ENCODE assay signal across 24 cellular contexts in genomic region chr20:51861726-51862466, GRCh38. TPM values are rescaled to one million over a fixed set of nuclear protein-coding genes. Genes with fewer than 3 reads are reported as not detected.
DNase-seq lines count a peak whose midpoint lies in the region; ATAC-seq and TF ChIP-seq lines count a peak whose summit lies in the region.
"Had no signal": no experiment of that assay in that cellular context is flagged by ENCODE, and none has a peak within 500 bp of the region (broad histone marks: within the 10 kb centered on the region; RNA-seq: fewer than 3 reads in every experiment).

No MANE protein-coding gene starts in this region.

- H3K4me1 ChIP-seq in H9 (ENCODE audit: insufficient read depth, low read length) (no peaks in the 10 kb centered on the region; the same call in 1 of the 2 replicates), mesendoderm (ENCODE audit: control insufficient read depth, low read depth, low read length) (no peaks in the 10 kb centered on the region), PC-9 (replicated peaks; ENCODE audit: insufficient read depth) (0 out of 2 replicates have a peak, but pooled peaks cover 8% of the 10 kb centered on the region)
- H3K4me1 ChIP-seq: right lobe of liver, thyroid gland had no signal

- H3K4me3 ChIP-seq in mesendoderm (ENCODE audit: low read length) = no peak overlapping the region
- no peak overlapping the region for H3K4me3 ChIP-seq in PC-9
- H3K4me3 ChIP-seq: dorsolateral prefrontal cortex, K562, right lobe of liver, thyroid gland had no signal

- H3K23me2 ChIP-seq in H9 (ENCODE audit: insufficient read length, low read depth, low read length, poor library complexity, severe bottlenecking) = no peaks in the 10 kb centered on the region

- no peak overlapping the region for H4K91ac ChIP-seq in H9 (ENCODE audit: insufficient read length, low read depth, low read length)

- H3T11ph ChIP-seq in H9 (ENCODE audit: low read length) = no peak overlapping the region

- no peaks in the 10 kb centered on the region for H3K9me3 Mint-ChIP-seq in H9
- H3K9me3 Mint-ChIP-seq: activated naive CD4-positive, alpha-beta T cell treated with anti-CD3 and anti-CD28 coated beads, Interleukin-2, amount 10 ng/mL, durations not matched to agents 7 days and 5 days; CD4-positive, CD25-positive, alpha-beta regulatory T cell; stimulated activated naive CD8-positive, alpha-beta T cell treated with anti-CD3 and anti-CD28 coated beads, Interleukin-15, amount 100 ng/mL, for 72 hours had no signal

- TF ChIP-seq CTCF in H9 (conservative IDR thresholded peaks at IDR 0.05) (no peak), GM10266 (IDR thresholded peaks at IDR 0.05; ENCODE audit: control insufficient read depth, insufficient read depth, low read depth, missing control alignments) (no peak), PC-9 (conservative IDR thresholded peaks at IDR 0.05) (no peak)

- peaks cover 15 to 20% of the 10 kb centered on the region in 2 experiments for H3K4me1 Mint-ChIP-seq in H9
- H3K4me1 Mint-ChIP-seq: activated naive CD4-positive, alpha-beta T cell treated with anti-CD3 and anti-CD28 coated beads, Interleukin-2, amount 10 ng/mL, durations not matched to agents 7 days and 5 days; CD4-positive, CD25-positive, alpha-beta regulatory T cell; naive thymus-derived CD4-positive, alpha-beta T cell; stimulated activated naive CD8-positive, alpha-beta T cell treated with anti-CD3 and anti-CD28 coated beads, Interleukin-15, amount 100 ng/mL, for 72 hours had no signal

- H3K4ac ChIP-seq in H9 (ENCODE audit: low read depth, low read length) (no peak overlapping the region), mesendoderm (ENCODE audit: low read depth, low read length) (no peak overlapping the region)

- H3K27ac ChIP-seq in H9 (ENCODE audit: insufficient read length, low read depth, low read length) (no peak overlapping the region), mesendoderm (ENCODE audit: low read depth, low read length) (no peak overlapping the region), PC-9 (no peak overlapping the region)
- H3K27ac ChIP-seq: dorsolateral prefrontal cortex, right lobe of liver, thyroid gland, VCaP had no signal

- H4K8ac ChIP-seq in H9 (replicated peaks; ENCODE audit: insufficient read length, low read depth, low read length) = no peak overlapping the region
- no peak overlapping the region for H4K8ac ChIP-seq in mesendoderm (ENCODE audit: low read depth, low read length)

- WGBS in H9 (ENCODE audit: extremely low coverage, insufficient read length, low lambda C conversion rate) = no CpG with 5 or more reads among the region's 7 CpGs
- no CpG with 5 or more reads among the region's 7 CpGs for WGBS in mesendoderm (ENCODE audit: extremely low coverage, insufficient coverage, low lambda C conversion rate)

- H3K9me2 ChIP-seq in PC-9 (ENCODE audit: insufficient read depth) = no peaks in the 10 kb centered on the region

- no peaks in the 10 kb centered on the region for H3K27me3 ChIP-seq in H9 (ENCODE audit: insufficient read depth, low read length)
- no peaks in the 10 kb centered on the region for H3K27me3 ChIP-seq in mesendoderm (ENCODE audit: insufficient read depth, low read length, poor library complexity)
- no peaks in the 10 kb centered on the region for H3K27me3 ChIP-seq in PC-9 (ENCODE audit: insufficient read depth, low read depth)
- H3K27me3 ChIP-seq: right lobe of liver, thyroid gland had no signal

- H2BK15ac ChIP-seq in H9 (ENCODE audit: low read depth, low read length) (no peak overlapping the region), mesendoderm (replicated peaks; ENCODE audit: low read depth) (no peak overlapping the region)

- H3K27me3 Mint-ChIP-seq in H9 (ENCODE audit: low read depth) = no peaks in the 10 kb centered on the region

- no peaks in the 10 kb centered on the region for H3K9me3 ChIP-seq in H9 (ENCODE audit: control insufficient read depth, low read depth, low read length)
- no peaks in the 10 kb centered on the region for H3K9me3 ChIP-seq in PC-9 (ENCODE audit: insufficient read depth, low read depth)
- H3K9me3 ChIP-seq: right lobe of liver, thyroid gland had no signal

- no peak for ATAC-seq in HG03095 (IDR thresholded peaks at IDR 0.05; ENCODE audit: unreplicated experiment)
- ATAC-seq: K562; left cardiac atrium; naive thymus-derived CD4-positive, alpha-beta T cell; right lobe of liver; stimulated activated naive CD8-positive, alpha-beta T cell treated with anti-CD3 and anti-CD28 coated beads, Interleukin-15, amount 100 ng/mL, for 72 hours had no signal

- H2BK5ac ChIP-seq in H9 (ENCODE audit: insufficient read length, low read length) = no peak overlapping the region
- H2BK5ac ChIP-seq in mesendoderm (ENCODE audit: low read length) = no peak overlapping the region

- no peak overlapping the region; a peak in 2 of 7 replicates for H3K27ac Mint-ChIP-seq in H9
- H3K27ac Mint-ChIP-seq: activated naive CD4-positive, alpha-beta T cell treated with anti-CD3 and anti-CD28 coated beads, Interleukin-2, amount 10 ng/mL, durations not matched to agents 7 days and 5 days; CD4-positive, CD25-positive, alpha-beta regulatory T cell; naive thymus-derived CD4-positive, alpha-beta T cell; stimulated activated naive CD8-positive, alpha-beta T cell treated with anti-CD3 and anti-CD28 coated beads, Interleukin-15, amount 100 ng/mL, for 72 hours had no signal

- peaks cover 7% of the 10 kb centered on the region; the same call in 1 of the 2 replicates for H3F3A ChIP-seq in PC-9 (ENCODE audit: insufficient read depth, low read depth)

- H3K4me3 Mint-ChIP-seq in H9 = no peak overlapping the region
- H3K4me3 Mint-ChIP-seq: activated naive CD4-positive, alpha-beta T cell treated with anti-CD3 and anti-CD28 coated beads, Interleukin-2, amount 10 ng/mL, durations not matched to agents 7 days and 5 days; CD4-positive, CD25-positive, alpha-beta regulatory T cell; naive thymus-derived CD4-positive, alpha-beta T cell; stimulated activated naive CD8-positive, alpha-beta T cell treated with anti-CD3 and anti-CD28 coated beads, Interleukin-15, amount 100 ng/mL, for 72 hours had no signal

- H3K18ac ChIP-seq in H9 (ENCODE audit: insufficient read length, low read depth, low read length) (peak overlapping the region; percentile 2), mesendoderm (ENCODE audit: low read length) (no peak overlapping the region)

- H2BK20ac ChIP-seq in H9 (ENCODE audit: low read depth, low read length, poor library complexity, severe bottlenecking) = no peak overlapping the region

- intact Hi-C loops in PC-9 (cut with micrococcal nuclease; ENCODE audit: unreplicated experiment) = no loop called here

- H3K79me1 ChIP-seq in H9 (ENCODE audit: insufficient read depth, low read depth, low read length, poor library complexity, severe bottlenecking) (no peaks in the 10 kb centered on the region), mesendoderm (ENCODE audit: low read length) (no peaks in the 10 kb centered on the region)

- no peaks in the 10 kb centered on the region for H4K20me1 ChIP-seq in H9 (ENCODE audit: control insufficient read depth, insufficient read depth, insufficient read length)
- no peaks in the 10 kb centered on the region for H4K20me1 ChIP-seq in PC-9 (ENCODE audit: insufficient read depth)

- H3K4me2 ChIP-seq in H9 (ENCODE audit: insufficient read depth, insufficient read length, low read length) (no peak overlapping the region), mesendoderm (ENCODE audit: low read length) (no peak overlapping the region), PC-9 (no peak overlapping the region)

- no peaks in the 10 kb centered on the region for H3K36me3 Mint-ChIP-seq in H9 (ENCODE audit: insufficient read depth in 1 of 3, low read depth in 3 of 3)
- H3K36me3 Mint-ChIP-seq: activated naive CD4-positive, alpha-beta T cell treated with anti-CD3 and anti-CD28 coated beads, Interleukin-2, amount 10 ng/mL, durations not matched to agents 7 days and 5 days; CD4-positive, CD25-positive, alpha-beta regulatory T cell; naive thymus-derived CD4-positive, alpha-beta T cell had no signal

- H4K5ac ChIP-seq in H9 (ENCODE audit: insufficient read length, low read depth, low read length) (no peak overlapping the region), mesendoderm (ENCODE audit: low read length) (no peak overlapping the region)

- no peak overlapping the region for H2BK12ac ChIP-seq in H9 (ENCODE audit: insufficient read length, low read depth, low read length)

- CTCF ChIA-PET in PC-9 (lab: Charles Lee) = no interaction called here

- H3K56ac ChIP-seq in H9 (ENCODE audit: insufficient read length, low read depth, low read length) (no peak overlapping the region), mesendoderm (ENCODE audit: low read length) (no peak overlapping the region)

- BruUV-seq in PC-9 (replicated peaks; lab: Mats Ljungman, UMichigan) = no TSS peak

- no peak for DNase-seq in H9
- DNase-seq in astrocyte of the hippocampus (ENCODE audit: low read depth, low spot score) = peak; percentile 52
- DNase-seq in mesendoderm = peak; percentile 80
- DNase-seq in smooth muscle cell of the brain vasculature (ENCODE audit: low read depth, low spot score) = peak; percentile 85
- DNase-seq in GDM1 (lab: John Stamatoyannopoulos, UW) = no peak
- no peak for DNase-seq in GM10266 (ENCODE audit: extremely low spot score)
- no peak for DNase-seq in PC-9
- DNase-seq: activated naive CD4-positive, alpha-beta T cell treated with anti-CD3 and anti-CD28 coated beads, Interleukin-2, amount 10 ng/mL, durations not matched to agents 7 days and 5 days; CD4-positive, CD25-positive, alpha-beta regulatory T cell; central memory CD4-positive, alpha-beta T cell; dorsolateral prefrontal cortex; GOT3; head of caudate nucleus; left cardiac atrium; MM.1S; naive thymus-derived CD4-positive, alpha-beta T cell; NCI-H1436; NCI-H82; right lobe of liver; stimulated activated naive CD8-positive, alpha-beta T cell treated with anti-CD3 and anti-CD28 coated beads, Interleukin-15, amount 100 ng/mL, for 72 hours; thyroid gland had no signal

- no peaks in the 10 kb centered on the region for H3K36me3 ChIP-seq in mesendoderm (ENCODE audit: control insufficient read depth, insufficient read depth, low read length)
- no peaks in the 10 kb centered on the region for H3K36me3 ChIP-seq in PC-9 (ENCODE audit: low read depth)
- H3K36me3 ChIP-seq: right lobe of liver, thyroid gland had no signal

- no peak overlapping the region for H3K14ac ChIP-seq in H9 (ENCODE audit: insufficient read depth, low read length)

- no peak overlapping the region for H2BK120ac ChIP-seq in H9 (ENCODE audit: low read depth, low read length, poor library complexity, severe bottlenecking)
- H2BK120ac ChIP-seq in mesendoderm (ENCODE audit: low read depth, low read length) = no peak overlapping the region

- POLR2A ChIA-PET in PC-9 (lab: Charles Lee; ENCODE audit: unreplicated experiment) = no interaction called here

- H3K23ac ChIP-seq in H9 (ENCODE audit: insufficient read length, low read depth, low read length) = no peak overlapping the region
- no peak overlapping the region for H3K23ac ChIP-seq in mesendoderm (ENCODE audit: low read length)

- H3K79me2 ChIP-seq in H9 (ENCODE audit: insufficient read depth, low read length) (no peaks in the 10 kb centered on the region), mesendoderm (ENCODE audit: control insufficient read depth, insufficient read depth, low read length) (no peaks in the 10 kb centered on the region), PC-9 (ENCODE audit: low read depth) (no peaks in the 10 kb centered on the region)

- H2AK5ac ChIP-seq in H9 (ENCODE audit: insufficient read length, low read length) (no peak overlapping the region), mesendoderm (ENCODE audit: low read length) (no peak overlapping the region)

- H2AFZ ChIP-seq in H9 (ENCODE audit: low read length) (no peak overlapping the region), PC-9 (no peak overlapping the region)

- H3K9ac ChIP-seq in H9 (ENCODE audit: extremely low read depth, insufficient read length, low read length) (no peak overlapping the region), mesendoderm (ENCODE audit: low read length) (no peak overlapping the region)

RNA-seq across cellular contexts. Expression of gene SALL4, which starts 59.6 kb away (rescaled TPM):
- 276 and 279 TPM in 2 replicates for total RNA-seq in H9 (2021)
- 92.3 TPM for polyA plus RNA-seq in mesendoderm (2013, experiment 1 of 2)
- 94.0 TPM for polyA plus RNA-seq in mesendoderm (2013, experiment 2 of 2)
- 1.6 and 3.8 TPM in 2 replicates for total RNA-seq in PC-9 (2021)
- total RNA-seq: CD4-positive, CD25-positive, alpha-beta regulatory T cell had no signal
- polyA plus RNA-seq: CD4-positive, CD25-positive, alpha-beta regulatory T cell; naive thymus-derived CD4-positive, alpha-beta T cell had no signal

Comparison
In these comparisons a context has a peak if more than half of its experiments do, and no peak if none do; other contexts are left out.
1. DNase-seq: peak in astrocyte of the hippocampus (single experiment), mesendoderm (single experiment) and smooth muscle cell of the brain vasculature (single experiment); none in H9 (single experiment), GDM1 (single experiment), GM10266 (single experiment) and PC-9 (0 of 2).
2. RNA of gene SALL4, which starts 59.6 kb away (total RNA-seq): 276 to 279 TPM in H9; 1.6 to 3.8 TPM in PC-9; every median in the first group is over 10 times any median in the second.